Comparison of ENCODE assay signal across 8 cellular contexts in the genomic region with DNA sequence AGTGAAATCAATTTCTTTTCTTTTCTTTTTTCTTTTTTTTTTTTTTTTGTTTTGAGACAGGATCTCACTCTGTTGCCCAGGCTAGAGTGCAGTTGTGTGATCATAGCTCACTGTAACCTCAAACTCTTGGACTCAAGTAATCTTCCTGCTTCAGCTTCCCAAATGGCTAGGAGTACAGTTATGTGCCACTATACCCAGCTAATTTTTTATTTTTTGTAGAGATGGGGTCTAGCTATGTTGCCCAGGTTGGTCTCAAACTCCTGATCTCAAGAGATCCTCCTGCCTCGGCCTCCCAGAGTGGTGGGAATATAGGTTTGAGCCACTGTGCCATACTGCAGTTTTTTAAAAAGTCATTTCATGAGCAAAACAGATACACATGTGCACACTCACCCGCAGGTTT.
"Had no signal": no experiment of that assay in that cellular context is flagged by ENCODE, and none has a peak within 500 bp of the region (broad histone marks: within the 10 kb centered on the region; RNA-seq: fewer than 3 reads in every experiment).

No MANE protein-coding gene starts in this region.

- H3K9ac ChIP-seq: GM23248 had no signal

- H3K36me3 ChIP-seq: HAP-1 had no signal

- H3K27ac ChIP-seq: GM23248 had no signal

- FAIRE-seq: HTR-8/SVneo had no signal

- H2AFZ ChIP-seq: GM23248 had no signal

- H3K9me3 ChIP-seq: HAP-1 had no signal

- ATAC-seq: HCT116 had no signal

- H3K4me3 ChIP-seq: GM23248, HAP-1 had no signal

- DNase-seq: GM23248, GOT3, H7, IMR-90, KBM-7 had no signal
